ENCODE assay signal across 25 cellular contexts in the genomic region with DNA sequence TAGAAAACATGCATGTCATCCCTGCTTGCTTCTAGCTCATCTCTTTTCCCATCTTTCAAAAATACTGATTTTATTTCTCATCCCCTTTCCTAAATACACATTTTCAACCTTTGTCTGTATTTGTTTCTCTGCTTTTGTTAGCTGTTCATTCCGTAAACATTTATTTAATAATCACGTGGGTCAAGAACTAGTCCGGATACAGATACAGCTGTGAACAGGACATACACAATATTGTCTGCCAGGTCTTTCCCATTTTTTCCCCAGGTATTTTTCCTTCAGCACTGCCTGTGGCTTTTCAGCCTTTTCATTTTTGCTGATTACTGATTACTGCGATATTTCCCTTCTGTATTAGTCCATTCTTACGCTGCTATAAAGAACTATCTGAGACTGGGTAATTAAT.
"Had no signal": no experiment of that assay in that cellular context is flagged by ENCODE, and none has a peak within 500 bp of the region (broad histone marks: within the 10 kb centered on the region; RNA-seq: fewer than 3 reads in every experiment).

No MANE protein-coding gene starts in this region.

- H3K79me2 ChIP-seq: hepatocyte had no signal

- H3K27ac Mint-ChIP-seq: dendritic cell treated with granulocyte-macrophage colony-stimulating factor and Interleukin-4, amounts not matched to agents 40 ng/mL and 50 ng/mL, for 4 days; effector memory CD8-positive, alpha-beta T cell; mesothelial cell of epicardium; naive B cell had no signal

- H2AFZ ChIP-seq: hepatocyte had no signal

- H3K4me3 Mint-ChIP-seq: dendritic cell treated with granulocyte-macrophage colony-stimulating factor and Interleukin-4, amounts not matched to agents 40 ng/mL and 50 ng/mL, for 4 days; effector memory CD8-positive, alpha-beta T cell; immature natural killer cell; mesothelial cell of epicardium had no signal

- H3K36me3 ChIP-seq: colonic mucosa had no signal

- ATAC-seq: effector memory CD8-positive, alpha-beta T cell; foreskin keratinocyte; gastroesophageal sphincter; heart left ventricle; left colon; left lung; left ventricle myocardium superior; lower lobe of right lung; mucosa of descending colon had no signal

- H3K27me3 Mint-ChIP-seq: dendritic cell treated with granulocyte-macrophage colony-stimulating factor and Interleukin-4, amounts not matched to agents 40 ng/mL and 50 ng/mL, for 4 days; effector memory CD8-positive, alpha-beta T cell had no signal

- H3K4me1 ChIP-seq: colonic mucosa, foreskin keratinocyte had no signal

- H3K27me3 ChIP-seq: colonic mucosa, esophagus muscularis mucosa, foreskin keratinocyte, gastroesophageal sphincter, heart left ventricle, hepatocyte, left lung had no signal

- DNase-seq: colonic mucosa; cortex of kidney; effector CD8-positive, alpha-beta T cell; effector memory CD8-positive, alpha-beta T cell; foreskin keratinocyte; heart left ventricle; hypothalamus; immature natural killer cell; islet precursor cell; kidney; kidney glomerular epithelial cell; left colon; left lung; left ventricle myocardium superior; lower lobe of right lung; mesenchymal stem cell; mucosa of descending colon; naive B cell had no signal

- H3K4me1 Mint-ChIP-seq: mesothelial cell of epicardium had no signal

- H3K4me2 ChIP-seq: hepatocyte had no signal

- H3K9me3 ChIP-seq: colonic mucosa, gastroesophageal sphincter had no signal

- H3K27ac ChIP-seq: colonic mucosa, esophagus muscularis mucosa, foreskin keratinocyte, heart left ventricle, hepatocyte, left lung, lower lobe of right lung had no signal

- FAIRE-seq: endothelial cell of umbilical vein, frontal cortex, kidney had no signal

- H3K4me3 ChIP-seq: colonic mucosa, esophagus muscularis mucosa, gastroesophageal sphincter, heart left ventricle, hepatocyte, left lung, lower lobe of right lung, mucosa of descending colon had no signal
